Comparison of ENCODE assay signal across 36 cellular contexts in the genomic region with DNA sequence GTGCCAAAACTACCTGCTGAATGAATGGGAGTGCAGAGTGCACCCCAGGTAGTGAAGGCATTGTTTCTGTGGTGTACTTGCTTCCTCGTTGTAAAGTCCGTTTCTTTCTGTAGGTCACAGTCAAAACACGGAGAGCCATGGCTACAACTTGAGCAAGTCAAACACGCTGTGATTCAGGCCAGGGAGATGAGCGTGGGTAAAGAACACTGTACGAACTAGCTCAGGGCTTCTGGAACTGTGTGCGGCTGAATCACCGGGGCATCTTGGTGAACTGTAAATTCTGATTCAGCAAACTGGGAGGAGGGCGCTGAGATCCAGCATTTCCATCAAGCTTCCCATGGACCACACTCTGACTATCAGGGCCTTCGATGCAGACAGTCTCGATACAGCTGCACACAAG. TPM values are rescaled to one million over a fixed set of nuclear protein-coding genes. Genes with fewer than 3 reads are reported as not detected.
A peak's percentile ranks its signal among the peaks of the same experiment; 100 is the strongest.
DNase-seq lines count a peak whose midpoint lies in the region; ATAC-seq, FAIRE-seq and TF ChIP-seq lines count a peak whose summit lies in the region.
"Had no signal": no experiment of that assay in that cellular context is flagged by ENCODE, and none has a peak within 500 bp of the region (broad histone marks: within the 10 kb centered on the region; RNA-seq: fewer than 3 reads in every experiment).

No MANE protein-coding gene starts in this region.

- no peak for ATAC-seq in HepG2
- ATAC-seq in right lobe of liver: no peak
- no peak for ATAC-seq in left lobe of liver
- ATAC-seq: left ventricle myocardium superior, PC-3 had no signal

- no peak for TF ChIP-seq POLR2A in HepG2 (IDR thresholded peaks at IDR 0.05; ENCODE audit: insufficient read depth in 1 of 2, low read depth in 2 of 2, low read length in 2 of 2)
- TF ChIP-seq POLR2A in right lobe of liver (IDR thresholded peaks at IDR 0.05): no peak
- no peak for TF ChIP-seq POLR2A in breast epithelium (IDR thresholded peaks at IDR 0.05)
- no peak for TF ChIP-seq POLR2A in vagina (IDR thresholded peaks at IDR 0.05)

- H3K36me3 ChIP-seq in HepG2 (replicated peaks in 1 of 2; ENCODE audit: control insufficient read depth in 1 of 2, insufficient read depth in 2 of 2, low read length in 2 of 2) (no peaks in the 10 kb centered on the region), right lobe of liver (no peaks in the 10 kb centered on the region), breast epithelium (no peaks in the 10 kb centered on the region), vagina (no peaks in the 10 kb centered on the region)
- H3K36me3 ChIP-seq: BLaER1, ovary, right atrium auricular region, spleen had no signal

- no peak for TF ChIP-seq RAD21 in HepG2 (CRISPR knock-in tag; IDR thresholded peaks at IDR 0.05)

- TF ChIP-seq EP300 in HepG2 (IDR thresholded peaks at IDR 0.05; ENCODE audit: low read depth in 2 of 2, low read length in 2 of 2) (no peak), HepG2 (CRISPR knock-in tag; IDR thresholded peaks at IDR 0.05; ENCODE audit: borderline replicate concordance) (no peak)

- no peaks in the 10 kb centered on the region for H3K79me2 ChIP-seq in HepG2 (ENCODE audit: insufficient read depth, low read length)

- TF ChIP-seq CTCF in HepG2 (CRISPR knock-in tag; IDR thresholded peaks at IDR 0.05): no peak
- TF ChIP-seq CTCF in right lobe of liver (IDR thresholded peaks at IDR 0.05): no peak
- no peak for TF ChIP-seq CTCF in breast epithelium (IDR thresholded peaks at IDR 0.05)
- TF ChIP-seq CTCF in vagina (IDR thresholded peaks at IDR 0.05): no peak
- no peak for TF ChIP-seq CTCF in nephron progenitor cell (IDR thresholded peaks at IDR 0.05)

- POLR2A ChIA-PET in HepG2 (lab: Yijun Ruan, JAX): interaction anchor here (1.4 kb wide), 1 partner anchor 17 kb away, joined by 3 read pairs; no protein-coding TSS in a partner anchor

- H3K4me3 ChIP-seq in HepG2 (replicated peaks in 1 of 3; ENCODE audit: insufficient read depth in 1 of 3, low read depth in 2 of 3, low read length in 3 of 3) (no peak overlapping the region), right lobe of liver (no peak overlapping the region), breast epithelium (no peak overlapping the region), vagina (no peak overlapping the region)
- H3K4me3 ChIP-seq: BLaER1, ovary, right atrium auricular region, spleen had no signal

- no peak overlapping the region for H3K4me3 Mint-ChIP-seq in nephron progenitor cell
- H3K4me3 Mint-ChIP-seq: activated naive CD8-positive, alpha-beta T cell treated with anti-CD3 and anti-CD28 coated beads for 36 hours; dendritic cell treated with granulocyte-macrophage colony-stimulating factor and Interleukin-4, amounts not matched to agents 40 ng/mL and 50 ng/mL, for 4 days; mesothelial cell of epicardium; type B pancreatic cell had no signal

- intact Hi-C loops in HepG2 (cut with micrococcal nuclease; ENCODE audit: unreplicated experiment): no loop called here
- intact Hi-C loops in right lobe of liver (cut with DNase I): no loop called here
- intact Hi-C loops in breast epithelium (cut with DNase I; ENCODE audit: low total_unique reads): no loop called here
- intact Hi-C loops in vagina (cut with DNase I): no loop called here

- H4K20me1 ChIP-seq in HepG2 (ENCODE audit: insufficient read depth, low read length): no peaks in the 10 kb centered on the region

- in situ Hi-C loops in HepG2 (cut with HindIII; ENCODE audit: extremely low pct_ligation_motif_present, low pct_unique_long_range_greater_than_20kb): loop anchor here (10.0 kb wide), 1 partner anchor 59 kb away; no protein-coding TSS in a partner anchor

- no TSS peak for BruUV-seq in HepG2 (replicated peaks; lab: Mats Ljungman, UMichigan)

- peaks cover 1 to 27% of the 10 kb centered on the region in 2 experiments; a peak in 4 of 5 replicates for H3K27me3 ChIP-seq in HepG2 (ENCODE audit: control insufficient read depth in 1 of 2, insufficient read depth in 2 of 2, low read length in 2 of 2)
- no peaks in the 10 kb centered on the region for H3K27me3 ChIP-seq in right lobe of liver
- H3K27me3 ChIP-seq in breast epithelium: no peaks in the 10 kb centered on the region
- H3K27me3 ChIP-seq in vagina: no peaks in the 10 kb centered on the region
- H3K27me3 ChIP-seq: BLaER1, ovary, right atrium auricular region had no signal

- H3K4me2 ChIP-seq in HepG2 (ENCODE audit: low read depth, low read length): peak overlapping the region; percentile 48
- H3K4me2 ChIP-seq: BLaER1 had no signal

- H3K4me1 ChIP-seq in HepG2 (ENCODE audit: insufficient read depth, low read length) (peaks cover 39% of the 10 kb centered on the region), right lobe of liver (peaks cover 0 to 29% (median 13%) of the 10 kb centered on the region in 4 donors), breast epithelium (peaks cover 0 to 9% of the 10 kb centered on the region in 2 donors), vagina (peaks cover 39% of the 10 kb centered on the region)

- WGBS in HepG2 (ENCODE audit: low lambda C conversion rate): 41% methylated on average over 6 of the region's 11 CpGs
- 83% methylated on average over 9 of the region's 11 CpGs for WGBS in right lobe of liver (ENCODE audit: insufficient coverage, low coverage, low lambda C conversion rate, missing lambda C conversion rate)

- no peak overlapping the region for H3K27ac ChIP-seq in HepG2 (ENCODE audit: extremely low read length, insufficient read depth, low read length)
- no peak overlapping the region for H3K27ac ChIP-seq in right lobe of liver
- peak overlapping the region; percentile 83 to 88 for H3K27ac ChIP-seq in breast epithelium
- H3K27ac ChIP-seq in vagina: peak overlapping the region; percentile 82
- H3K27ac ChIP-seq: BLaER1, spleen had no signal

- peak; percentile 44 for FAIRE-seq in HepG2 (lab: Jason Lieb, UNC)
- no peak for FAIRE-seq in GM19239 (lab: Jason Lieb, UNC)
- FAIRE-seq: endometrium, G401.6, islet of Langerhans had no signal

- H3K36me3 Mint-ChIP-seq in nephron progenitor cell (ENCODE audit: low read depth): no peaks in the 10 kb centered on the region
- H3K36me3 Mint-ChIP-seq: activated naive CD8-positive, alpha-beta T cell treated with anti-CD3 and anti-CD28 coated beads for 36 hours; mesothelial cell of epicardium; naive B cell; type B pancreatic cell had no signal

- no peaks in the 10 kb centered on the region for H3K9me3 Mint-ChIP-seq in nephron progenitor cell
- H3K9me3 Mint-ChIP-seq: activated naive CD8-positive, alpha-beta T cell treated with anti-CD3 and anti-CD28 coated beads for 36 hours; activated T-helper 2 cell treated with anti-CD3 and anti-CD28 coated beads, Interferon-gamma antibody, Interleukin-2, Interleukin-4, amounts not matched to agents 10 μg/mL and 5 μg/mL and 100 μg/mL, durations not matched to agents 14 hours and 24 hours and 36 hours; dendritic cell treated with granulocyte-macrophage colony-stimulating factor and Interleukin-4, amounts not matched to agents 40 ng/mL and 50 ng/mL, for 4 days; mesothelial cell of epicardium; naive B cell; type B pancreatic cell had no signal

- CTCF ChIA-PET in HepG2 (lab: Yijun Ruan, JAX; ENCODE audit: low intra/inter-chr PET ratio, low total read pairs): interaction anchor here (3.3 kb wide), 1 partner anchor 50 kb away, joined by 24 read pairs; no protein-coding TSS in a partner anchor

- no peak overlapping the region for H3K9ac ChIP-seq in HepG2 (ENCODE audit: insufficient read depth, low read depth, low read length)
- H3K9ac ChIP-seq: BLaER1 had no signal

- peaks cover 35% of the 10 kb centered on the region for H3K27me3 Mint-ChIP-seq in nephron progenitor cell (ENCODE audit: low read depth, poor library complexity)
- H3K27me3 Mint-ChIP-seq: activated naive CD8-positive, alpha-beta T cell treated with anti-CD3 and anti-CD28 coated beads for 36 hours had no signal

- H2AFZ ChIP-seq in HepG2 (ENCODE audit: low read length): peak overlapping the region; percentile 76

- no peak overlapping the region for H3K27ac Mint-ChIP-seq in nephron progenitor cell
- H3K27ac Mint-ChIP-seq: activated naive CD8-positive, alpha-beta T cell treated with anti-CD3 and anti-CD28 coated beads for 36 hours; dendritic cell treated with granulocyte-macrophage colony-stimulating factor and Interleukin-4, amounts not matched to agents 40 ng/mL and 50 ng/mL, for 4 days; mesothelial cell of epicardium; type B pancreatic cell had no signal

- DNase-seq in HepG2 (ENCODE audit: low spot score): no peak
- DNase-seq in right lobe of liver: no peak
- DNase-seq in breast epithelium (ENCODE audit: low spot score in 2 of 2): no peak
- DNase-seq in left lobe of liver (ENCODE audit: low spot score): peak; percentile 33
- no peak for DNase-seq in vagina (ENCODE audit: extremely low spot score in 2 of 2)
- no peak for DNase-seq in GM19239 (ENCODE audit: insufficient read length, low spot score)
- no peak for DNase-seq in activated naive CD4-positive, alpha-beta T cell (lab: John Stamatoyannopoulos, UW)
- no peak for DNase-seq in nephron progenitor cell
- DNase-seq: activated CD4-positive, alpha-beta T cell treated with anti-CD3 and anti-CD28 coated beads, Interleukin-2, amount 50 U/mL, for 48 hours; activated CD4-positive, CD25-positive, alpha-beta regulatory T cell; activated CD8-positive, alpha-beta memory T cell treated with anti-CD3 and anti-CD28 coated beads, Interleukin-2, amount 50 U/mL, for 48 hours; activated naive CD8-positive, alpha-beta T cell treated with anti-CD3 and anti-CD28 coated beads for 36 hours; Caco-2; central memory CD4-positive, alpha-beta T cell; HCEC 1CT; KG1; left ventricle myocardium superior; naive B cell; NCI-H1436; NCI-H2171 treated with DMSO at 0.1 percent for 48 hours; NCI-H524 treated with DMSO at 0.1 percent for 48 hours; NK-92 treated with Interleukin-12 subunit alpha and Interleukin-12 subunit beta, amount 100 ng/mL, for 24 hours; ovary; PC-3; SHP77; T1000 had no signal

- peaks cover 28% of the 10 kb centered on the region for H3K4me1 Mint-ChIP-seq in nephron progenitor cell

- H3K9me3 ChIP-seq in HepG2 (ENCODE audit: low read length) (no peaks in the 10 kb centered on the region), right lobe of liver (no peaks in the 10 kb centered on the region), breast epithelium (no peaks in the 10 kb centered on the region), vagina (no peaks in the 10 kb centered on the region)
- H3K9me3 ChIP-seq: BLaER1, Caco-2, ovary, right atrium auricular region, spleen had no signal

RNA-seq across cellular contexts. Expression of a gene that starts 5.0 kb away (rescaled TPM):
- total RNA-seq in HepG2 (2016; rRNA removed; fragmentation: Illumina TruSeq; extraction: Trizol) (3.5 and 5.8 TPM in 2 replicates), right lobe of liver (10 to 100 TPM; 12.6 to 52.5 (median 25.3) TPM), breast epithelium (10 to 100 TPM; 13.1 to 28.7 (median 24.9) TPM), left lobe of liver (55.2 TPM), vagina (41.5 TPM)
- 1.8 and 2.6 TPM in 2 replicates for total RNA-seq in HepG2 (2016; cell fraction: cytosol; rRNA removed; fragmentation: Illumina TruSeq; extraction: Trizol; ENCODE audit: low read depth)
- total RNA-seq in HepG2 (2016; cell fraction: insoluble cytoplasmic fraction; rRNA removed; fragmentation: Illumina TruSeq; extraction: Trizol): 4.0 and 5.9 TPM in 2 replicates
- 3.4 and 3.7 TPM in 2 replicates for total RNA-seq in HepG2 (2016; cell fraction: membrane; rRNA removed; fragmentation: Illumina TruSeq; extraction: Trizol)
- total RNA-seq in HepG2 (2016; cell fraction: nucleus; rRNA removed; fragmentation: Illumina TruSeq; extraction: Trizol): 5.5 and 5.8 TPM in 2 replicates
- 4.6 and 7.5 TPM in 2 replicates for polyA plus RNA-seq in HepG2 (2011; rRNA removed)
- 2.7 and 3.4 TPM in 2 replicates for polyA plus RNA-seq in HepG2 (2011; cell fraction: cytosol; rRNA removed)
- polyA plus RNA-seq in HepG2 (2011; cell fraction: nucleus; rRNA removed): 35.4 and 45.4 TPM in 2 replicates
- 6.7 and 12.2 TPM in 2 replicates for polyA plus RNA-seq in HepG2 (2012)
- 0.76 and 1.1 TPM in 2 replicates for polyA plus RNA-seq in HepG2 (2016; cell fraction: cytosol; fragmentation: Illumina TruSeq; extraction: Trizol; ENCODE audit: low read depth)
- polyA plus RNA-seq in HepG2 (2016; cell fraction: insoluble cytoplasmic fraction; fragmentation: Illumina TruSeq; extraction: Trizol; ENCODE audit: low read depth): 7.3 TPM in 2 replicates
- polyA plus RNA-seq in HepG2 (2016; cell fraction: membrane; fragmentation: Illumina TruSeq; extraction: Trizol; ENCODE audit: low read depth): 1.9 TPM in 2 replicates
- polyA plus RNA-seq in HepG2 (2016; cell fraction: nucleus; fragmentation: Illumina TruSeq; extraction: Trizol; ENCODE audit: insufficient read depth, low read depth): 24.9 and 28.1 TPM in 2 replicates
- polyA minus RNA-seq in HepG2 (2011; rRNA and poly(A)+ RNA removed; ENCODE audit: low replicate concordance): 14.4 and 18.0 TPM in 2 replicates
- polyA minus RNA-seq in HepG2 (2011; cell fraction: cytosol; rRNA and poly(A)+ RNA removed): 4.1 and 6.0 TPM in 2 replicates
- polyA minus RNA-seq in HepG2 (2011; cell fraction: nucleus; rRNA and poly(A)+ RNA removed): 4.2 and 5.2 TPM in 2 replicates

Comparison
In these comparisons a context has a peak if more than half of its experiments do, and no peak if none do; other contexts are left out.
1. H3K27ac ChIP-seq: peak in breast epithelium (2 of 2) and vagina (single experiment); none in HepG2 (single experiment) and right lobe of liver (0 of 3).